8 cellular contexts compared by ENCODE assay signal in the genomic region with DNA sequence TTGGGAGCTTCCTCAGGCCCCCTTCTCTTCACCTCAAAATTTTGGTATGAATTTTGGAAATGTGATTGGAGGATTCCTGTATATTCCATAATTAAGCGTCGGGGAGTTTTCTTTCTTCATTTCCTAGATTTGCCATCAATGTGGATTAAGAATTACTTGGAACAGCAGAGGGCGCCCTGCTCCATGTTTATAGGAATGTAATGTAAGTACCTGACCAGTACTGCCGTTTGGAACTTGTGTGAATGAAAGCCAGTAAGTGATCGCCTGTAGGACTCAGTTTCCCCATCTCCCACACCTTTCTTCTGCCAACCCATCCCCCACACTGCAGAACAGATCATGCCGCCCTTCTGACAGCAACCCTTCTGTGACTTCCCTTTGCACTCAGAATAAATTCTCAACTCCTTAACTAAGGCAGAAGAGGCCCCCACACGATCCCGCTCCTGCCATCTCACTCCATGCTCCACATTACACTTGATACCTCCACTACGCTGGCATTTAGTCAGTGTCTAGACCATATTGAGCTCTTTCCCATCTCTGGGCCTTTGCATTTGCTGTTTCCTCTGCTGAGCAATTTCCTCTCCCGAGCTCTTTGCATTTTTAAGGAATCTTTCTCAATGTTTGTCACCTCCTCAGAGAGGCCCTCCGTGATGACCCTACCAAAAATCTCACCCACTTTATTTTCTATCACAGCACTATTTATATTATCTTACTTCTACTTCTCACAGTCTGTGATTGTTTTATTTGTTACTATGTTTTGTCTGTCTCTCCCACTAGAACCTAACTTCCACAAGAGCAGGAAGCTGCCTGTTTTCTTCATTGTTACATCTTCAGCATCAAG.
DNase-seq lines count a peak whose midpoint lies in the region; ATAC-seq and TF ChIP-seq lines count a peak whose summit lies in the region.

No MANE protein-coding gene starts in this region.

- CTCF ChIA-PET in HCT116 (lab: Charles Lee), result interaction anchor here (0.9 to 7.8 kb wide), 13 partner anchors 87 to 535 kb away, joined by 3 to 198 read pairs (median 6); no protein-coding TSS in a partner anchor
- CTCF ChIA-PET in activated CD4-positive, alpha-beta memory T cell treated with anti-CD3 and anti-CD28 coated beads, Interleukin-2, amount 10 ng/mL, durations not matched to agents 7 days and 5 days (lab: Charles Lee), result interaction anchor here (0.8 to 16.0 kb wide), 18 partner anchors 7 to 385 kb away, joined by 3 to 241 read pairs (median 6); no protein-coding TSS in a partner anchor

- BruUV-seq in HCT116 (replicated peaks; lab: Mats Ljungman, UMichigan), result no TSS peak

- no peak overlapping the region for H3K23ac ChIP-seq in mesendoderm (ENCODE audit: low read length)

- no peak overlapping the region for H3K18ac ChIP-seq in mesendoderm (ENCODE audit: low read length)

- no peaks in the 10 kb centered on the region for H4K20me1 ChIP-seq in HCT116 (ENCODE audit: insufficient read depth)

- peak; percentile 49 for DNase-seq in COLO668 (lab: John Stamatoyannopoulos, UW; ENCODE audit: unreplicated experiment)
- DNase-seq in HCT116 (ENCODE audit: low read depth, low spot score), result peak; percentile 78
- peak; percentile 83 for DNase-seq in NCI-H748 (lab: John Stamatoyannopoulos, UW; ENCODE audit: unreplicated experiment)
- peak; percentile 75 for DNase-seq in activated CD4-positive, alpha-beta memory T cell treated with anti-CD3 and anti-CD28 coated beads, Interleukin-2, amount 10 ng/mL, durations not matched to agents 7 days and 5 days
- DNase-seq in effector memory CD8-positive, alpha-beta T cell, result peak; percentile 72 to 78 (median 72)
- peak; percentile 80 for DNase-seq in mesendoderm
- peak; percentile 17 to 37 for DNase-seq in stimulated activated CD8-positive, alpha-beta memory T cell treated with anti-CD3 and anti-CD28 coated beads, Interleukin-15, amount 100 ng/mL, for 48 hours (ENCODE audit: low read depth in 2 of 2)
- DNase-seq in germinal center (ENCODE audit: low spot score), result no peak

- H3K79me2 ChIP-seq in HCT116 (ENCODE audit: insufficient read depth, low read length), result no peaks in the 10 kb centered on the region
- no peaks in the 10 kb centered on the region for H3K79me2 ChIP-seq in mesendoderm (ENCODE audit: control insufficient read depth, insufficient read depth, low read length)

- no peak overlapping the region for H2BK120ac ChIP-seq in mesendoderm (ENCODE audit: low read depth, low read length)

- TF ChIP-seq CTCF in HCT116 (IDR thresholded peaks at IDR 0.05 in 2 of 3, conservative IDR thresholded peaks at IDR 0.05 in 1 of 3; ENCODE audit: borderline replicate concordance in 1 of 3, insufficient read depth in 1 of 3, low read depth in 2 of 3, low read length in 2 of 3), result peak; percentile 50 to 86 (median 77)

- peaks cover 13% of the 10 kb centered on the region for H3K27me3 Mint-ChIP-seq in activated CD4-positive, alpha-beta memory T cell treated with anti-CD3 and anti-CD28 coated beads, Interleukin-2, amount 10 ng/mL, durations not matched to agents 7 days and 5 days
- H3K27me3 Mint-ChIP-seq in effector memory CD8-positive, alpha-beta T cell, result peaks cover 6 to 12% of the 10 kb centered on the region in 2 donors

- no CpG with 5 or more reads among the region's 11 CpGs for WGBS in mesendoderm (ENCODE audit: extremely low coverage, insufficient coverage, low lambda C conversion rate)

- no peaks in the 10 kb centered on the region for H3K36me3 ChIP-seq in HCT116 (ENCODE audit: control insufficient read depth in 1 of 2, insufficient read depth in 2 of 2, low read length in 2 of 2)
- no peaks in the 10 kb centered on the region for H3K36me3 ChIP-seq in mesendoderm (ENCODE audit: control insufficient read depth, insufficient read depth, low read length)

- H3K27ac Mint-ChIP-seq in activated CD4-positive, alpha-beta memory T cell treated with anti-CD3 and anti-CD28 coated beads, Interleukin-2, amount 10 ng/mL, durations not matched to agents 7 days and 5 days, result no peak overlapping the region
- H3K27ac Mint-ChIP-seq in effector memory CD8-positive, alpha-beta T cell, result no peak overlapping the region

- H3K27me3 ChIP-seq in HCT116 (ENCODE audit: insufficient read depth, low read length) (no peaks in the 10 kb centered on the region), mesendoderm (ENCODE audit: insufficient read depth, low read length, poor library complexity) (no peaks in the 10 kb centered on the region)

- H3K4me2 ChIP-seq in HCT116 (ENCODE audit: low read length), result peak overlapping the region; percentile 48
- H3K4me2 ChIP-seq in mesendoderm (ENCODE audit: low read length), result no peak overlapping the region

- ATAC-seq in HCT116, result peak; percentile 72
- ATAC-seq in effector memory CD8-positive, alpha-beta T cell (replicated peaks), result peak; percentile 38

- POLR2A ChIA-PET in HCT116 (lab: Charles Lee), result interaction anchor here (0.9 kb wide), 1 partner anchor 381 kb away, joined by 3 read pairs; no protein-coding TSS in a partner anchor
- POLR2A ChIA-PET in activated CD4-positive, alpha-beta memory T cell treated with anti-CD3 and anti-CD28 coated beads, Interleukin-2, amount 10 ng/mL, durations not matched to agents 7 days and 5 days (lab: Charles Lee), result no interaction called here

- no peak overlapping the region for H3K4me3 Mint-ChIP-seq in activated CD4-positive, alpha-beta memory T cell treated with anti-CD3 and anti-CD28 coated beads, Interleukin-2, amount 10 ng/mL, durations not matched to agents 7 days and 5 days
- H3K4me3 Mint-ChIP-seq in effector memory CD8-positive, alpha-beta T cell, result no peak overlapping the region

- H3K79me1 ChIP-seq in mesendoderm (ENCODE audit: low read length), result no peaks in the 10 kb centered on the region

- no peaks in the 10 kb centered on the region for H3K9me3 Mint-ChIP-seq in activated CD4-positive, alpha-beta memory T cell treated with anti-CD3 and anti-CD28 coated beads, Interleukin-2, amount 10 ng/mL, durations not matched to agents 7 days and 5 days
- no peaks in the 10 kb centered on the region for H3K9me3 Mint-ChIP-seq in effector memory CD8-positive, alpha-beta T cell

- no peak overlapping the region for H3K4ac ChIP-seq in mesendoderm (ENCODE audit: low read depth, low read length)

- peak; percentile 92 for TF ChIP-seq RAD21 in HCT116 (IDR thresholded peaks at IDR 0.05; ENCODE audit: low read depth)

- H2AK5ac ChIP-seq in mesendoderm (ENCODE audit: low read length), result no peak overlapping the region

- intact Hi-C loops in HCT116 (cut with micrococcal nuclease), result loop anchor here (1.0 to 5.0 kb wide), 8 partner anchors 178 to 828 kb away; partner anchors contain the start of gene FBXO38

- no peak overlapping the region for H2BK5ac ChIP-seq in mesendoderm (ENCODE audit: low read length)

- H3K4me3 ChIP-seq in HCT116 (replicated peaks in 1 of 2; ENCODE audit: low read depth in 1 of 2, low read length in 2 of 2) (no peak overlapping the region), mesendoderm (ENCODE audit: low read length) (no peak overlapping the region)

- H2AFZ ChIP-seq in HCT116 (ENCODE audit: low read depth, low read length, poor library complexity, severe bottlenecking), result peak overlapping the region; percentile 95

- H3K4me1 ChIP-seq in HCT116 (ENCODE audit: control insufficient read depth in 1 of 2, insufficient read depth in 2 of 2, low read length in 2 of 2) (peaks cover 0 to 9% of the 10 kb centered on the region in 2 experiments; a peak in 2 of 4 replicates), mesendoderm (ENCODE audit: control insufficient read depth, low read depth, low read length) (peaks cover 3% of the 10 kb centered on the region)

- H3K4me1 Mint-ChIP-seq in activated CD4-positive, alpha-beta memory T cell treated with anti-CD3 and anti-CD28 coated beads, Interleukin-2, amount 10 ng/mL, durations not matched to agents 7 days and 5 days, result peaks cover 19% of the 10 kb centered on the region
- H3K4me1 Mint-ChIP-seq in effector memory CD8-positive, alpha-beta T cell (ENCODE audit: low read depth in 2 of 2), result peaks cover 13 to 19% of the 10 kb centered on the region in 2 donors

- no peak overlapping the region for H3K9ac ChIP-seq in HCT116 (ENCODE audit: low read length)
- H3K9ac ChIP-seq in mesendoderm (ENCODE audit: low read length), result no peak overlapping the region

- no peak for TF ChIP-seq POLR2A in HCT116 (IDR thresholded peaks at IDR 0.05; ENCODE audit: borderline replicate concordance, extremely low read depth, insufficient read depth, insufficient read length)

- H3K56ac ChIP-seq in mesendoderm (ENCODE audit: low read length), result no peak overlapping the region

- RAD21 ChIA-PET in HCT116 (lab: Charles Lee; ENCODE audit: low non-redundant PET in 1 of 2, low total read pairs in 2 of 2, uncharacterized antibody in 2 of 2, unreplicated experiment in 2 of 2), result interaction anchor here (0.9 to 1.9 kb wide), 5 partner anchors 301 to 381 kb away, joined by 4 to 6 read pairs (median 4); no protein-coding TSS in a partner anchor

- no peak overlapping the region for H4K8ac ChIP-seq in mesendoderm (ENCODE audit: low read depth, low read length)

- H3K9me2 ChIP-seq in HCT116 (ENCODE audit: insufficient read depth), result no peaks in the 10 kb centered on the region

- no peaks in the 10 kb centered on the region for H3K36me3 Mint-ChIP-seq in activated CD4-positive, alpha-beta memory T cell treated with anti-CD3 and anti-CD28 coated beads, Interleukin-2, amount 10 ng/mL, durations not matched to agents 7 days and 5 days (ENCODE audit: low read depth)
- peaks cover 5% of the 10 kb centered on the region for H3K36me3 Mint-ChIP-seq in effector memory CD8-positive, alpha-beta T cell (ENCODE audit: insufficient read depth)

- H4K5ac ChIP-seq in mesendoderm (ENCODE audit: low read length), result no peak overlapping the region

- no peaks in the 10 kb centered on the region for H3K9me3 ChIP-seq in HCT116 (ENCODE audit: control insufficient read depth in 1 of 2, insufficient read depth in 1 of 2, low read depth in 1 of 2, low read length in 2 of 2)

- H3K27ac ChIP-seq in HCT116 (ENCODE audit: low read depth, low read length), result no peak overlapping the region
- H3K27ac ChIP-seq in mesendoderm (ENCODE audit: low read depth, low read length), result no peak overlapping the region

- H2BK15ac ChIP-seq in mesendoderm (replicated peaks; ENCODE audit: low read depth), result no peak overlapping the region
